In genomic region chr2:60976271-60976670, GRCh38 we compare ENCODE assay signal across 9 cellular contexts.
"Had no signal": no experiment of that assay in that cellular context is flagged by ENCODE, and none has a peak within 500 bp of the region (broad histone marks: within the 10 kb centered on the region; RNA-seq: fewer than 3 reads in every experiment).

No MANE protein-coding gene starts in this region.

- H3K27ac Mint-ChIP-seq: activated CD4-positive, alpha-beta memory T cell treated with anti-CD3 and anti-CD28 coated beads, Interleukin-2, amount 10 ng/mL, durations not matched to agents 7 days and 5 days had no signal

- H3K9me3 Mint-ChIP-seq: activated CD4-positive, alpha-beta memory T cell treated with anti-CD3 and anti-CD28 coated beads, Interleukin-2, amount 10 ng/mL, durations not matched to agents 7 days and 5 days; activated T-cell treated with anti-CD3 and anti-CD28 coated beads, Interleukin-2, amount 50 U/mL, for 24 hours had no signal

- DNase-seq: activated CD4-positive, alpha-beta memory T cell treated with anti-CD3 and anti-CD28 coated beads, Interleukin-2, amount 10 ng/mL, durations not matched to agents 7 days and 5 days; activated CD4-positive, alpha-beta T cell treated with anti-CD3 and anti-CD28 coated beads for 1 hour; activated naive CD4-positive, alpha-beta T cell treated with anti-CD3 and anti-CD28 coated beads, Interleukin-2, amount 50 U/mL, for 16 hours; activated T-cell treated with anti-CD3 and anti-CD28 coated beads, Interleukin-2, amount 50 U/mL, for 24 hours; adrenal gland; colonic mucosa; ovary; stimulated activated CD4-positive, alpha-beta T cell treated with anti-CD3 and anti-CD28 coated beads, Interleukin-12 subunit alpha, Interleukin-12 subunit beta, amount 100 ng/mL, for 4 hours; stimulated activated CD4-positive, alpha-beta T cell treated with anti-CD3 and anti-CD28 coated beads, Interleukin-2, amount 100 ng/mL, for 24 hours had no signal

- H3K4me3 Mint-ChIP-seq: activated CD4-positive, alpha-beta memory T cell treated with anti-CD3 and anti-CD28 coated beads, Interleukin-2, amount 10 ng/mL, durations not matched to agents 7 days and 5 days had no signal

- H3K27me3 Mint-ChIP-seq: activated CD4-positive, alpha-beta memory T cell treated with anti-CD3 and anti-CD28 coated beads, Interleukin-2, amount 10 ng/mL, durations not matched to agents 7 days and 5 days; activated T-cell treated with anti-CD3 and anti-CD28 coated beads, Interleukin-2, amount 50 U/mL, for 24 hours had no signal
